Comparison of ENCODE assay signal across 30 cellular contexts in the genomic region with DNA sequence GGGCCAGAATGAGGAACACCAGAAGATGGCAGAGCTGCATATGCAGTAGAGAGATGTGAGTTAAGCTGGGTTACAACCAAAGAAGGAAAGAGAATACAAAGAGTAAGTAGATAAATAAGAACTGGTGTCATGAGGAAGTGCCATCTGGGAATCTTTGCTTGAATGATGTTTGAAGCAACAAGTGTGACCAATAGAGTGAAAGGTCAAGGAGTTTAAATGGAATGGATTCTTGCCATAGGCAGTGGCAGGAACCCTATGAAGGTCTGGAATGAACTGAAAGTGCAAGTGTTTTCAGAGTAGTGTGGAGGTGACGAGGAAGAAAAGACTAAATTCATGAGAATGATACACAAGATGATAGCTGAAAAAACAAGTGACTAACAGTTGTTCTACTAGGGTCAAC.
"Had no signal": no experiment of that assay in that cellular context is flagged by ENCODE, and none has a peak within 500 bp of the region (broad histone marks: within the 10 kb centered on the region; RNA-seq: fewer than 3 reads in every experiment).

No MANE protein-coding gene starts in this region.

- H3K4me3 ChIP-seq: left lung, lower lobe of right lung, neural progenitor cell, psoas muscle, right atrium auricular region, right lobe of liver, smooth muscle cell, stomach, testis, thyroid gland, transverse colon, upper lobe of left lung, vagina had no signal

- H3K27ac Mint-ChIP-seq: naive B cell; natural killer cell; nephron progenitor cell; neural progenitor cell; stimulated activated memory B cell treated with anti-CD40 and anti-IgM and Interleukin-4, amounts not matched to agents 10 μg/mL and 1 μg/mL and 100 μg/mL, for 72 hours had no signal

- H3K4me3 Mint-ChIP-seq: naive B cell; natural killer cell; nephron progenitor cell; neural progenitor cell; stimulated activated memory B cell treated with anti-CD40 and anti-IgM and Interleukin-4, amounts not matched to agents 10 μg/mL and 1 μg/mL and 100 μg/mL, for 72 hours had no signal

- H3K9me3 Mint-ChIP-seq: naive B cell; natural killer cell; nephron progenitor cell; neural progenitor cell; stimulated activated memory B cell treated with anti-CD40 and anti-IgM and Interleukin-4, amounts not matched to agents 10 μg/mL and 1 μg/mL and 100 μg/mL, for 72 hours had no signal

- H3K27me3 ChIP-seq: left lung, neural progenitor cell, neutrophil, right atrium auricular region, right lobe of liver, stomach, testis, thyroid gland, transverse colon, upper lobe of left lung, vagina had no signal

- H3K79me2 ChIP-seq: parathyroid adenoma had no signal

- H2AFZ ChIP-seq: neural progenitor cell, parathyroid adenoma had no signal

- DNase-seq: hypothalamus; islet precursor cell; left cardiac atrium; left lung; lower lobe of right lung; mammary epithelial cell; mesenchymal stem cell; naive B cell; natural killer cell; nephron progenitor cell; occipital lobe; psoas muscle; right lobe of liver; stimulated activated CD4-positive, alpha-beta T cell treated with anti-CD3 and anti-CD28 coated beads, Interleukin-1b, Interleukin-23, amount 100 ng/mL, for 48 hours; stimulated activated CD4-positive, alpha-beta T cell treated with anti-CD3 and anti-CD28 coated beads, Interleukin-2, amount 100 ng/mL, for 48 hours; stimulated activated CD4-positive, alpha-beta T cell treated with anti-CD3 and anti-CD28 coated beads, Interleukin-4, amount 100 ng/mL, for 4 hours; stimulated activated CD8-positive, alpha-beta memory T cell treated with anti-CD3 and anti-CD28 coated beads, Interleukin-4, amount 100 ng/mL, for 48 hours; stimulated activated naive CD4-positive, alpha-beta T cell treated with Interleukin-2 at 50 U/mL for 16 hours; stomach; testis; thyroid gland; transverse colon; upper lobe of left lung had no signal

- H3K4me1 ChIP-seq: left lung, lower lobe of right lung, parathyroid adenoma, psoas muscle, right atrium auricular region, stomach, testis, transverse colon, upper lobe of left lung, vagina had no signal

- H3K36me3 Mint-ChIP-seq: naive B cell; natural killer cell; stimulated activated memory B cell treated with anti-CD40 and anti-IgM and Interleukin-4, amounts not matched to agents 10 μg/mL and 1 μg/mL and 100 μg/mL, for 72 hours had no signal

- H3K4me2 ChIP-seq: neural progenitor cell, smooth muscle cell had no signal

- H3K36me3 ChIP-seq: neural progenitor cell, neutrophil, right atrium auricular region, vagina had no signal

- ATAC-seq: left cardiac atrium; left lung; lower lobe of right lung; natural killer cell; psoas muscle; right lobe of liver; stimulated activated memory B cell treated with anti-CD40 and anti-IgM and Interleukin-4, amounts not matched to agents 10 μg/mL and 1 μg/mL and 100 μg/mL, for 72 hours had no signal

- H3K27ac ChIP-seq: left lung, lower lobe of right lung, neural progenitor cell, neutrophil, parathyroid adenoma, psoas muscle, right atrium auricular region, right lobe of liver, stomach, testis, thyroid gland, transverse colon, upper lobe of left lung, vagina had no signal

- H3K9ac ChIP-seq: neural progenitor cell, parathyroid adenoma had no signal

- H3K27me3 Mint-ChIP-seq: naive B cell; stimulated activated memory B cell treated with anti-CD40 and anti-IgM and Interleukin-4, amounts not matched to agents 10 μg/mL and 1 μg/mL and 100 μg/mL, for 72 hours had no signal

- H3K9me3 ChIP-seq: left lung, lower lobe of right lung, neutrophil, psoas muscle, right atrium auricular region, right lobe of liver, stomach, testis, thyroid gland, transverse colon, upper lobe of left lung, vagina had no signal

- H3K4me1 Mint-ChIP-seq: naive B cell; natural killer cell; nephron progenitor cell; neural progenitor cell; stimulated activated memory B cell treated with anti-CD40 and anti-IgM and Interleukin-4, amounts not matched to agents 10 μg/mL and 1 μg/mL and 100 μg/mL, for 72 hours had no signal
